In genomic region chr1:94590203-94591137, GRCh38 we compare ENCODE assay signal across 1 cellular context.
TF ChIP-seq lines count a peak whose summit lies in the region.

No MANE protein-coding gene starts in this region.

TF ChIP-seq in K562, 482 proteins besides CTCF, POLR2A, EP300 and RAD21 (continued from another document):
- TF ChIP-seq ZNF592 (IDR thresholded peaks at IDR 0.05): no peak
- TF ChIP-seq MTF1 (CRISPR knock-in tag; IDR thresholded peaks at IDR 0.05; ENCODE audit: borderline replicate concordance): no peak
- TF ChIP-seq ZC3H4 (CRISPR knock-in tag; IDR thresholded peaks at IDR 0.05; ENCODE audit: borderline replicate concordance): no peak
- TF ChIP-seq FOXA3 (CRISPR knock-in tag; conservative IDR thresholded peaks at IDR 0.05 in 1 of 2, IDR thresholded peaks at IDR 0.05 in 1 of 2): peak; percentile 59 to 92
- no peak for TF ChIP-seq ZNF764 (CRISPR knock-in tag; IDR thresholded peaks at IDR 0.05; ENCODE audit: low read depth)
- TF ChIP-seq ASH1L (IDR thresholded peaks at IDR 0.05; ENCODE audit: borderline replicate concordance, low read depth, partially characterized antibody): no peak
- no peak for TF ChIP-seq CHD1 (IDR thresholded peaks at IDR 0.05; ENCODE audit: low read length)
- no peak for TF ChIP-seq NR3C1 (CRISPR knock-in tag; IDR thresholded peaks at IDR 0.05)
- TF ChIP-seq PBX2 (CRISPR knock-in tag; IDR thresholded peaks at IDR 0.05; ENCODE audit: low read depth): no peak
- peak; percentile 56 for TF ChIP-seq PBX2 (tag; conservative IDR thresholded peaks at IDR 0.05; ENCODE audit: low read depth)
- no peak for TF ChIP-seq ZBTB17 (CRISPR knock-in tag; IDR thresholded peaks at IDR 0.05)
- no peak for TF ChIP-seq CBX8 (IDR thresholded peaks at IDR 0.05; ENCODE audit: borderline replicate concordance, extremely low read depth, low read depth, low read length, poor library complexity, severe bottlenecking)
- no peak for TF ChIP-seq EZH2 (IDR thresholded peaks at IDR 0.05; ENCODE audit: borderline replicate concordance, low read depth, low read length)
- TF ChIP-seq ETV1 (tag; conservative IDR thresholded peaks at IDR 0.05; ENCODE audit: low read depth): no peak
